16 cellular contexts compared by ENCODE assay signal in genomic region chr19:46931197-46931596, GRCh38.
DNase-seq lines count a peak whose midpoint lies in the region; ATAC-seq and TF ChIP-seq lines count a peak whose summit lies in the region.
"Had no signal": no experiment of that assay in that cellular context is flagged by ENCODE, and none has a peak within 500 bp of the region (broad histone marks: within the 10 kb centered on the region; RNA-seq: fewer than 3 reads in every experiment).

No MANE protein-coding gene starts in this region.

- H3K27me3 Mint-ChIP-seq in dendritic cell treated with granulocyte-macrophage colony-stimulating factor and Interleukin-4, amounts not matched to agents 40 ng/mL and 50 ng/mL, for 4 days: no peaks in the 10 kb centered on the region
- H3K27me3 Mint-ChIP-seq in naive thymus-derived CD8-positive, alpha-beta T cell: no peaks in the 10 kb centered on the region
- H3K27me3 Mint-ChIP-seq: activated B cell treated with CpG ODN at 0.5 μM for 24 hours had no signal

- peaks cover 91% of the 10 kb centered on the region for H3K79me2 ChIP-seq in HCT116 (ENCODE audit: insufficient read depth, low read length)

- CTCF ChIA-PET in A673 (lab: Charles Lee) (no interaction called here), HCT116 (lab: Charles Lee) (no interaction called here)

- TF ChIP-seq RAD21 in HCT116 (IDR thresholded peaks at IDR 0.05; ENCODE audit: low read depth): no peak

- H3K4me3 ChIP-seq in A673 (ENCODE audit: low read depth, low read length, poor library complexity, severe bottlenecking) (no peak overlapping the region), HCT116 (replicated peaks in 1 of 2; ENCODE audit: low read depth in 1 of 2, low read length in 2 of 2) (no peak overlapping the region)
- H3K4me3 ChIP-seq: HAP-1, K562 had no signal

- H3K9me3 Mint-ChIP-seq in dendritic cell treated with granulocyte-macrophage colony-stimulating factor and Interleukin-4, amounts not matched to agents 40 ng/mL and 50 ng/mL, for 4 days: no peaks in the 10 kb centered on the region
- no peaks in the 10 kb centered on the region for H3K9me3 Mint-ChIP-seq in naive thymus-derived CD8-positive, alpha-beta T cell
- H3K9me3 Mint-ChIP-seq: activated B cell treated with CpG ODN at 0.5 μM for 24 hours; activated naive CD4-positive, alpha-beta T cell treated with anti-CD3 and anti-CD28 coated beads, Interleukin-2, amount 50 U/mL, for 72 hours had no signal

- H3K27me3 ChIP-seq in A673 (replicated peaks; ENCODE audit: insufficient read depth, low read depth, low read length, poor library complexity) (no peaks in the 10 kb centered on the region), HCT116 (ENCODE audit: insufficient read depth, low read length) (no peaks in the 10 kb centered on the region)

- peak overlapping the region; percentile 42 for H3K27ac Mint-ChIP-seq in dendritic cell treated with granulocyte-macrophage colony-stimulating factor and Interleukin-4, amounts not matched to agents 40 ng/mL and 50 ng/mL, for 4 days
- peak overlapping the region in 6 of 10 donors; percentile 6 to 80 (median 46) for H3K27ac Mint-ChIP-seq in naive thymus-derived CD8-positive, alpha-beta T cell
- H3K27ac Mint-ChIP-seq: activated B cell treated with CpG ODN at 0.5 μM for 24 hours; activated naive CD4-positive, alpha-beta T cell treated with anti-CD3 and anti-CD28 coated beads, Interleukin-2, amount 50 U/mL, for 72 hours had no signal

- H3K9me2 ChIP-seq in HCT116 (ENCODE audit: insufficient read depth): no peaks in the 10 kb centered on the region

- no peaks in the 10 kb centered on the region for H3K9me3 ChIP-seq in A673 (ENCODE audit: low read depth, low read length, poor library complexity, severe bottlenecking)
- no peaks in the 10 kb centered on the region for H3K9me3 ChIP-seq in HCT116 (ENCODE audit: control insufficient read depth in 1 of 2, insufficient read depth in 1 of 2, low read depth in 1 of 2, low read length in 2 of 2)
- H3K9me3 ChIP-seq: HAP-1 had no signal

- peaks cover 54% of the 10 kb centered on the region for H3K4me1 ChIP-seq in A673 (ENCODE audit: insufficient read depth, low read length, poor library complexity, severe bottlenecking)
- H3K4me1 ChIP-seq in HCT116 (ENCODE audit: control insufficient read depth in 1 of 2, insufficient read depth in 2 of 2, low read length in 2 of 2): peaks cover 17 to 57% of the 10 kb centered on the region in 2 experiments

- H3K4me2 ChIP-seq in HCT116 (ENCODE audit: low read length): peak overlapping the region; percentile 38; the same call in 1 of the 2 replicates

- H3K27ac ChIP-seq in A673 (ENCODE audit: low read depth, low read length, poor library complexity, severe bottlenecking) (peak overlapping the region; percentile 14), HCT116 (ENCODE audit: low read depth, low read length) (no peak overlapping the region)

- no peaks in the 10 kb centered on the region for H3K36me3 Mint-ChIP-seq in dendritic cell treated with granulocyte-macrophage colony-stimulating factor and Interleukin-4, amounts not matched to agents 40 ng/mL and 50 ng/mL, for 4 days (ENCODE audit: low read depth)
- H3K36me3 Mint-ChIP-seq in naive thymus-derived CD8-positive, alpha-beta T cell: no peaks in the 10 kb centered on the region
- H3K36me3 Mint-ChIP-seq: activated naive CD4-positive, alpha-beta T cell treated with anti-CD3 and anti-CD28 coated beads, Interleukin-2, amount 50 U/mL, for 72 hours had no signal

- no peaks in the 10 kb centered on the region for H4K20me1 ChIP-seq in HCT116 (ENCODE audit: insufficient read depth)

- no peak overlapping the region for H3K4me3 Mint-ChIP-seq in dendritic cell treated with granulocyte-macrophage colony-stimulating factor and Interleukin-4, amounts not matched to agents 40 ng/mL and 50 ng/mL, for 4 days
- no peak overlapping the region for H3K4me3 Mint-ChIP-seq in naive thymus-derived CD8-positive, alpha-beta T cell
- H3K4me3 Mint-ChIP-seq: activated B cell treated with CpG ODN at 0.5 μM for 24 hours had no signal

- H3K36me3 ChIP-seq in A673 (ENCODE audit: insufficient read depth, low read length, poor library complexity, severe bottlenecking) (no peaks in the 10 kb centered on the region), HCT116 (ENCODE audit: control insufficient read depth in 1 of 2, insufficient read depth in 2 of 2, low read length in 2 of 2) (no peaks in the 10 kb centered on the region)
- H3K36me3 ChIP-seq: HAP-1 had no signal

- intact Hi-C loops in A673 (cut with micrococcal nuclease; ENCODE audit: unreplicated experiment): no loop called here
- intact Hi-C loops in HCT116 (cut with micrococcal nuclease): no loop called here
- intact Hi-C loops in dendritic cell treated with granulocyte-macrophage colony-stimulating factor and Interleukin-4, amounts not matched to agents 40 ng/mL and 50 ng/mL, for 4 days (cut with micrococcal nuclease): loop anchor here (10.0 kb wide), 2 partner anchors 64 to 66 kb away; partner anchors contain the start of gene ARHGAP35

- RAD21 ChIA-PET in HCT116 (lab: Charles Lee; ENCODE audit: low non-redundant PET in 1 of 2, low total read pairs in 2 of 2, uncharacterized antibody in 2 of 2, unreplicated experiment in 2 of 2): no interaction called here

- H2AFZ ChIP-seq in HCT116 (ENCODE audit: low read depth, low read length, poor library complexity, severe bottlenecking): no peak overlapping the region

- TF ChIP-seq CTCF in A673 (conservative IDR thresholded peaks at IDR 0.05; ENCODE audit: low read depth, low read length): no peak
- no peak for TF ChIP-seq CTCF in HCT116 (IDR thresholded peaks at IDR 0.05 in 2 of 3, conservative IDR thresholded peaks at IDR 0.05 in 1 of 3; ENCODE audit: borderline replicate concordance in 1 of 3, insufficient read depth in 1 of 3, low read depth in 2 of 3, low read length in 2 of 3)

- no peak for TF ChIP-seq POLR2A in HCT116 (IDR thresholded peaks at IDR 0.05; ENCODE audit: borderline replicate concordance, extremely low read depth, insufficient read depth, insufficient read length)

- POLR2A ChIA-PET in A673 (lab: Charles Lee; ENCODE audit: low non-redundant PET): no interaction called here
- POLR2A ChIA-PET in HCT116 (lab: Charles Lee): no interaction called here
- POLR2A ChIA-PET in naive thymus-derived CD8-positive, alpha-beta T cell (lab: Charles Lee): no interaction called here

- peaks cover 20% of the 10 kb centered on the region for H3K4me1 Mint-ChIP-seq in dendritic cell treated with granulocyte-macrophage colony-stimulating factor and Interleukin-4, amounts not matched to agents 40 ng/mL and 50 ng/mL, for 4 days (ENCODE audit: low read depth)
- H3K4me1 Mint-ChIP-seq in naive thymus-derived CD8-positive, alpha-beta T cell: peaks cover 20 to 71% (median 62%) of the 10 kb centered on the region in 4 donors

- ATAC-seq in HCT116: no peak
- no peak for ATAC-seq in naive thymus-derived CD8-positive, alpha-beta T cell
- no peak for ATAC-seq in GM18868 (IDR thresholded peaks at IDR 0.05; ENCODE audit: unreplicated experiment)
- ATAC-seq: activated naive CD4-positive, alpha-beta T cell treated with anti-CD3 and anti-CD28 coated beads, Interleukin-2, amount 50 U/mL, for 72 hours; esophagus mucosa; K562 had no signal

- BruUV-seq in A673 (replicated peaks; lab: Mats Ljungman, UMichigan) (no TSS peak), HCT116 (replicated peaks; lab: Mats Ljungman, UMichigan) (no TSS peak)

- H3K9ac ChIP-seq in HCT116 (ENCODE audit: low read length): no peak overlapping the region

- DNase-seq in A673 (ENCODE audit: low spot score) (no peak), HCT116 (ENCODE audit: low read depth, low spot score) (no peak), ecto neural progenitor cell (ENCODE audit: low spot score) (no peak), NCI-H2029 treated with DMSO at 0.1 percent for 48 hours (lab: John Stamatoyannopoulos, UW) (no peak)
- no peak for DNase-seq in naive thymus-derived CD8-positive, alpha-beta T cell
- DNase-seq in activated CD4-positive, alpha-beta T cell treated with anti-CD3 and anti-CD28 coated beads for 4 hours: no peak
- DNase-seq: activated B cell treated with CpG ODN at 0.5 μM for 24 hours; central memory CD4-positive, alpha-beta T cell; NCI-H1105 treated with DMSO at 0.1 percent for 48 hours; stimulated activated naive CD4-positive, alpha-beta T cell treated with Interleukin-2 at 50 U/mL for 16 hours had no signal

TF ChIP-seq in HCT116, 20 proteins besides CTCF, POLR2A, EP300 and RAD21:
- TF ChIP-seq JUND (IDR thresholded peaks at IDR 0.05): no peak
- no peak for TF ChIP-seq YY1 (IDR thresholded peaks at IDR 0.05; ENCODE audit: extremely low read depth, insufficient replicate concordance, low read depth, low read length)
- no peak for TF ChIP-seq FOSL1 (IDR thresholded peaks at IDR 0.05; ENCODE audit: low read depth)
- TF ChIP-seq, protein P1, sequence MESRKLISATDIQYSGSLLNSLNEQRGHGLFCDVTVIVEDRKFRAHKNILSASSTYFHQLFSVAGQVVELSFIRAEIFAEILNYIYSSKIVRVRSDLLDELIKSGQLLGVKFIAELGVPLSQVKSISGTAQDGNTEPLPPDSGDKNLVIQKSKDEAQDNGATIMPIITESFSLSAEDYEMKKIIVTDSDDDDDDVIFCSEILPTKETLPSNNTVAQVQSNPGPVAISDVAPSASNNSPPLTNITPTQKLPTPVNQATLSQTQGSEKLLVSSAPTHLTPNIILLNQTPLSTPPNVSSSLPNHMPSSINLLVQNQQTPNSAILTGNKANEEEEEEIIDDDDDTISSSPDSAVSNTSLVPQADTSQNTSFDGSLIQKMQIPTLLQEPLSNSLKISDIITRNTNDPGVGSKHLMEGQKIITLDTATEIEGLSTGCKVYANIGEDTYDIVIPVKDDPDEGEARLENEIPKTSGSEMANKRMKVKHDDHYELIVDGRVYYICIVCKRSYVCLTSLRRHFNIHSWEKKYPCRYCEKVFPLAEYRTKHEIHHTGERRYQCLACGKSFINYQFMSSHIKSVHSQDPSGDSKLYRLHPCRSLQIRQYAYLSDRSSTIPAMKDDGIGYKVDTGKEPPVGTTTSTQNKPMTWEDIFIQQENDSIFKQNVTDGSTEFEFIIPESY (IDR thresholded peaks at IDR 0.05; ENCODE audit: extremely low read depth, insufficient replicate concordance, low read length): no peak
- no peak for TF ChIP-seq CEBPB (IDR thresholded peaks at IDR 0.05; ENCODE audit: low read depth)
- no peak for TF ChIP-seq EZH2phosphoT487 (IDR thresholded peaks at IDR 0.05; ENCODE audit: borderline replicate concordance)
- TF ChIP-seq ATF3 (IDR thresholded peaks at IDR 0.05): no peak
- no peak for TF ChIP-seq SP1 (IDR thresholded peaks at IDR 0.05; ENCODE audit: low read depth)
